ENCODE assay signal across 18 cellular contexts in the genomic region with DNA sequence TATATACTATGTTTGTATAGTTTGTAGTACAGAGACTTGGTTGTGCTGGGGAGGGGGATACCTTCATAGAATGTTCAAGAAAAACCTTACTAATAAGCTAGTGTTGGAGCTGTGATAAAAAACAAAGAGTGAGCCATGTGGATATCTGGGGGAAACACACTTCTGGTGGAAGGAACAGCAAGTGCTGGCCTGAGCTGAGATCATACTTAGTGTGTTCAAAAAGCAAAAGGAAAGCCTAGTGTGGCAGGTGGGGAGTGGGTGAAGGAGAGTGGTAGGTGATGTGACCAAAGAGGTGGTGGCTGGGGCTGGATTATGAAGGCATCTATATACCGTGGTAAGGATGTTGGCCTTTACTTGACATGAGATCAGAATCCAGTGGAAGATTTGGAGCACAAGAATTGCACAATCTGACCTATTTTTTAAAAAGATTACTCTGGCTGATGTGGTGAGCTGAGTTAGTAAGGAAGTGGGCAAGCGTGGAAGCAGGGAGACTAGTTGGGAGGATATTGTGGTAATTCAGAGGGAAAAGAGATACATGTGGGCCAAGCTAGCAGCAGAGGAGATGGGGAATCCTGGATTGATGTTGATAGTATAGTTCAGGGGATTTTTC. TPM values are rescaled to one million over a fixed set of nuclear protein-coding genes. Genes with fewer than 3 reads are reported as not detected.
DNase-seq lines count a peak whose midpoint lies in the region; ATAC-seq and TF ChIP-seq lines count a peak whose summit lies in the region.
"Had no signal": no experiment of that assay in that cellular context is flagged by ENCODE, and none has a peak within 500 bp of the region (broad histone marks: within the 10 kb centered on the region; RNA-seq: fewer than 3 reads in every experiment).

No MANE protein-coding gene starts in this region.

- no peak overlapping the region for H3K4me3 ChIP-seq in esophagus squamous epithelium
- no peak overlapping the region for H3K4me3 ChIP-seq in thoracic aorta
- no peak overlapping the region for H3K4me3 ChIP-seq in naive thymus-derived CD4-positive, alpha-beta T cell (ENCODE audit: low read length)
- H3K4me3 ChIP-seq: esophagus muscularis mucosa, upper lobe of left lung had no signal

- no peaks in the 10 kb centered on the region for H3K36me3 Mint-ChIP-seq in naive thymus-derived CD4-positive, alpha-beta T cell
- H3K36me3 Mint-ChIP-seq: CD4-positive, CD25-positive, alpha-beta regulatory T cell had no signal

- CTCF ChIA-PET in naive thymus-derived CD4-positive, alpha-beta T cell (lab: Charles Lee), result no interaction called here
- CTCF ChIA-PET in HEK293T (lab: Yijun Ruan, JAX), result no interaction called here

- intact Hi-C loops in esophagus squamous epithelium (cut with DNase I), result no loop called here
- intact Hi-C loops in naive thymus-derived CD4-positive, alpha-beta T cell (cut with micrococcal nuclease), result no loop called here

- no peak overlapping the region for H3K4me3 Mint-ChIP-seq in naive thymus-derived CD4-positive, alpha-beta T cell
- H3K4me3 Mint-ChIP-seq: CD4-positive, CD25-positive, alpha-beta regulatory T cell; T-helper 1 cell treated with Interleukin-12 subunit alpha and Interleukin-12 subunit beta and Interleukin-4 antibody, amounts not matched to agents 30 μg/mL and 1 μg/mL, for 36 hours had no signal

- WGBS in esophagus squamous epithelium, 2 donors, result 54 to 61% methylated on average over 2 of the region's 2 CpGs

- H3K27ac ChIP-seq in esophagus squamous epithelium (peak overlapping the region in 3 of 4 donors; percentile 18 to 59 (median 34)), thoracic aorta (peak overlapping the region; percentile 43 to 65)
- H3K27ac ChIP-seq in naive thymus-derived CD4-positive, alpha-beta T cell (ENCODE audit: low read depth, low read length), result no peak overlapping the region
- H3K27ac ChIP-seq: HL-60 had no signal

- H3K9me3 ChIP-seq in esophagus squamous epithelium (peaks cover 0 to 5% (median 0%) of the 10 kb centered on the region in 3 donors), thoracic aorta (no peaks in the 10 kb centered on the region)
- peaks cover 0 to 4% (median 0%) of the 10 kb centered on the region in 3 experiments for H3K9me3 ChIP-seq in naive thymus-derived CD4-positive, alpha-beta T cell (ENCODE audit: control insufficient read depth in 2 of 3, low read length in 3 of 3)
- H3K9me3 ChIP-seq: esophagus muscularis mucosa, upper lobe of left lung had no signal

- H3K4me1 ChIP-seq in esophagus squamous epithelium (no peaks in the 10 kb centered on the region), thoracic aorta (ENCODE audit: control insufficient read depth in 1 of 2, low read depth in 2 of 2) (peaks cover 23 to 57% of the 10 kb centered on the region in 2 donors)
- no peaks in the 10 kb centered on the region for H3K4me1 ChIP-seq in naive thymus-derived CD4-positive, alpha-beta T cell (ENCODE audit: control insufficient read depth in 2 of 2, insufficient read depth in 2 of 2, low read length in 2 of 2)

- no peaks in the 10 kb centered on the region for H3K4me1 Mint-ChIP-seq in naive thymus-derived CD4-positive, alpha-beta T cell
- H3K4me1 Mint-ChIP-seq: CD4-positive, CD25-positive, alpha-beta regulatory T cell had no signal

- H3K27ac Mint-ChIP-seq in naive thymus-derived CD4-positive, alpha-beta T cell, result no peak overlapping the region
- H3K27ac Mint-ChIP-seq: CD4-positive, CD25-positive, alpha-beta regulatory T cell; T-helper 1 cell treated with Interleukin-12 subunit alpha and Interleukin-12 subunit beta and Interleukin-4 antibody, amounts not matched to agents 30 μg/mL and 1 μg/mL, for 36 hours had no signal

- DNase-seq in MV-4-11 (lab: John Stamatoyannopoulos, UW) (peak; percentile 66), esophagus squamous epithelium (lab: John Stamatoyannopoulos, UW) (no peak), left lobe of liver (ENCODE audit: low spot score) (no peak), thoracic aorta (ENCODE audit: low spot score) (no peak), HEK293T (ENCODE audit: extremely low spot score) (no peak)
- no peak for DNase-seq in naive thymus-derived CD4-positive, alpha-beta T cell
- no peak for DNase-seq in activated CD4-positive, CD25-positive, alpha-beta regulatory T cell (lab: John Stamatoyannopoulos, UW)
- DNase-seq: activated CD8-positive, alpha-beta memory T cell treated with anti-CD3 and anti-CD28 coated beads, Interleukin-2, amount 50 U/mL, for 48 hours; CD4-positive, CD25-positive, alpha-beta regulatory T cell; Karpas-422; NCI-H2029; NCI-H774; RPMI8226; upper lobe of left lung had no signal

- H3K27me3 ChIP-seq in esophagus squamous epithelium (no peaks in the 10 kb centered on the region), thoracic aorta (replicated peaks; ENCODE audit: insufficient read depth) (no peaks in the 10 kb centered on the region)
- H3K27me3 ChIP-seq in naive thymus-derived CD4-positive, alpha-beta T cell (ENCODE audit: control insufficient read depth in 2 of 2, insufficient read depth in 2 of 2, low read length in 2 of 2), result no peaks in the 10 kb centered on the region
- H3K27me3 ChIP-seq: esophagus muscularis mucosa, upper lobe of left lung had no signal

- ATAC-seq in left lobe of liver (peak; percentile 81), thoracic aorta (ENCODE audit: insufficient number of reproducible peaks, low FRiP score, low read depth) (peak; percentile 44), HG03039 (IDR thresholded peaks at IDR 0.05; ENCODE audit: unreplicated experiment) (no peak)
- no peak for ATAC-seq in naive thymus-derived CD4-positive, alpha-beta T cell

- TF ChIP-seq POLR2A in esophagus squamous epithelium (IDR thresholded peaks at IDR 0.05), result no peak

- H3K9me3 Mint-ChIP-seq in naive thymus-derived CD4-positive, alpha-beta T cell, result peaks cover 0 to 25% (median 4%) of the 10 kb centered on the region in 11 donors

- no peak for TF ChIP-seq CTCF in esophagus squamous epithelium (IDR thresholded peaks at IDR 0.05)
- TF ChIP-seq CTCF in thoracic aorta (IDR thresholded peaks at IDR 0.05), result no peak

- H3K36me3 ChIP-seq in esophagus squamous epithelium (no peaks in the 10 kb centered on the region), thoracic aorta (no peaks in the 10 kb centered on the region)
- no peaks in the 10 kb centered on the region for H3K36me3 ChIP-seq in naive thymus-derived CD4-positive, alpha-beta T cell (ENCODE audit: control insufficient read depth in 2 of 3, insufficient read depth in 3 of 3, low read length in 3 of 3)
- H3K36me3 ChIP-seq: esophagus muscularis mucosa, upper lobe of left lung had no signal

- POLR2A ChIA-PET in naive thymus-derived CD4-positive, alpha-beta T cell (lab: Charles Lee), result no interaction called here
- POLR2A ChIA-PET in HEK293T (lab: Yijun Ruan, JAX), result no interaction called here

- H3K27me3 Mint-ChIP-seq in naive thymus-derived CD4-positive, alpha-beta T cell, result peaks cover 20 to 37% (median 23%) of the 10 kb centered on the region in 5 donors

TF ChIP-seq in HEK293T, 16 proteins besides CTCF, POLR2A, EP300 and RAD21:
- no peak for TF ChIP-seq FOXA1 (IDR thresholded peaks at IDR 0.05)
- no peak for TF ChIP-seq HDGF (IDR thresholded peaks at IDR 0.05; ENCODE audit: borderline replicate concordance)

RNA-seq across cellular contexts. Expression of a gene that starts 26.6 kb away (rescaled TPM):
- total RNA-seq in esophagus squamous epithelium (1 to 10 TPM in 2 of 4 donors, under 1 TPM in 2; 0.34 to 3.3 (median 0.81) TPM), left lobe of liver (32.1 TPM), thoracic aorta (10 to 100 TPM; 45.9 to 84.2 TPM)
- not detected for total RNA-seq in naive thymus-derived CD4-positive, alpha-beta T cell
- polyA plus RNA-seq in naive thymus-derived CD4-positive, alpha-beta T cell, result not detected

Comparison
In these comparisons a context has a peak if more than half of its experiments do, and no peak if none do; other contexts are left out.
1. ATAC-seq: peak in left lobe of liver (single experiment) and thoracic aorta (single experiment); none in naive thymus-derived CD4-positive, alpha-beta T cell (single experiment) and HG03039 (single experiment).